20 cellular contexts compared by ENCODE assay signal in genomic region chr20:19381947-19382346, GRCh38.
"Had no signal": no experiment of that assay in that cellular context is flagged by ENCODE, and none has a peak within 500 bp of the region (broad histone marks: within the 10 kb centered on the region; RNA-seq: fewer than 3 reads in every experiment).

No MANE protein-coding gene starts in this region.

- H3K27ac Mint-ChIP-seq: IgD-negative memory B cell had no signal

- H3K4me1 Mint-ChIP-seq: IgD-negative memory B cell had no signal

- ATAC-seq: K562, Panc1, PC-3 had no signal

- H3K9me3 ChIP-seq: SK-N-SH had no signal

- H3K27me3 Mint-ChIP-seq: IgD-negative memory B cell had no signal

- H3K36me3 Mint-ChIP-seq: IgD-negative memory B cell had no signal

- DNase-seq: Kasumi-1, MM.1S, NCI-H1436, NCI-H187, NCI-H2029, NCI-H2081 treated with DMSO at 0.1 percent for 48 hours, NCI-H2171, NCI-H226, NCI-H510A treated with DMSO at 0.1 percent for 48 hours, NCI-H526, PC-3, SHP77, SK-N-SH, SW 1271 had no signal

- H3K4me3 ChIP-seq: K562 had no signal

- H3K27ac ChIP-seq: HL-60, KMS-11, RWPE1 had no signal

- H3K4me3 Mint-ChIP-seq: IgD-negative memory B cell had no signal
